1 cellular context compared by ENCODE assay signal in genomic region chr17:5509482-5509881, GRCh38.
TF ChIP-seq lines count a peak whose summit lies in the region.

No MANE protein-coding gene starts in this region.

TF ChIP-seq in IMR-90, 13 proteins besides CTCF, POLR2A, EP300 and RAD21:
- TF ChIP-seq FOS (IDR thresholded peaks at IDR 0.05; ENCODE audit: low read depth, low read length) (peak; percentile 88), BHLHE40 (IDR thresholded peaks at IDR 0.05; ENCODE audit: low read depth, low read length) (peak; percentile 56; the same call in 1 of the 2 replicates), CEBPB (IDR thresholded peaks at IDR 0.05; ENCODE audit: low read depth, low read length) (no peak)
